10 cellular contexts compared by ENCODE assay signal in genomic region chr6:110813338-110813737, GRCh38. TPM values are rescaled to one million over a fixed set of nuclear protein-coding genes. Genes with fewer than 3 reads are reported as not detected.
A peak's percentile ranks its signal among the peaks of the same experiment; 100 is the strongest.
DNase-seq lines count a peak whose midpoint lies in the region; ATAC-seq and TF ChIP-seq lines count a peak whose summit lies in the region.
"Had no signal": no experiment of that assay in that cellular context is flagged by ENCODE, and none has a peak within 500 bp of the region (broad histone marks: within the 10 kb centered on the region; RNA-seq: fewer than 3 reads in every experiment).

No MANE protein-coding gene starts in this region.

- 77% methylated on average over 2 of the region's 2 CpGs for WGBS in right cardiac atrium
- 69% methylated on average over 2 of the region's 2 CpGs for WGBS in hepatocyte (ENCODE audit: low lambda C conversion rate, missing lambda C conversion rate)

- no peaks in the 10 kb centered on the region for H3K36me3 ChIP-seq in cardiac muscle cell
- no peaks in the 10 kb centered on the region for H3K36me3 ChIP-seq in hepatocyte (replicated peaks; ENCODE audit: insufficient read depth, low read depth)
- no peaks in the 10 kb centered on the region for H3K36me3 ChIP-seq in thoracic aorta
- H3K36me3 ChIP-seq: left lung had no signal

- H3K4me3 ChIP-seq in cardiac muscle cell (peak overlapping the region; percentile 96), right cardiac atrium (ENCODE audit: low read length) (no peak overlapping the region), hepatocyte (peak overlapping the region; percentile 65), thoracic aorta (peak overlapping the region; percentile 97)

- intact Hi-C loops in right cardiac atrium (cut with DNase I) = loop anchor here in 1 of 4 donors (10.0 kb wide), 1 partner anchor 61 kb away; the partner anchor contains the start of gene AMD1

- no peak overlapping the region for H3K27ac ChIP-seq in cardiac muscle cell
- no peak overlapping the region for H3K27ac ChIP-seq in right cardiac atrium (ENCODE audit: low read length)
- peak overlapping the region; percentile 96 for H3K27ac ChIP-seq in VCaP
- no peak overlapping the region for H3K27ac ChIP-seq in hepatocyte
- no peak overlapping the region for H3K27ac ChIP-seq in thoracic aorta

- H3K4me2 ChIP-seq in hepatocyte = peak overlapping the region; percentile 88

- H3K4me1 ChIP-seq in cardiac muscle cell (ENCODE audit: low read depth) (peaks cover 7% of the 10 kb centered on the region), right cardiac atrium (ENCODE audit: control insufficient read depth, insufficient read depth, low read length) (peaks cover 2% of the 10 kb centered on the region), hepatocyte (ENCODE audit: insufficient read depth) (peaks cover 9% of the 10 kb centered on the region), thoracic aorta (ENCODE audit: control insufficient read depth in 1 of 2, low read depth in 2 of 2) (peaks cover 11 to 16% of the 10 kb centered on the region in 2 donors)

- no peaks in the 10 kb centered on the region for H3K27me3 ChIP-seq in cardiac muscle cell
- no peaks in the 10 kb centered on the region for H3K27me3 ChIP-seq in right cardiac atrium (ENCODE audit: control insufficient read depth, insufficient read depth)
- H3K27me3 ChIP-seq in hepatocyte = no peaks in the 10 kb centered on the region
- H3K27me3 ChIP-seq in thoracic aorta (replicated peaks; ENCODE audit: insufficient read depth) = no peaks in the 10 kb centered on the region
- H3K27me3 ChIP-seq: left lung had no signal

- H3K9me2 ChIP-seq in hepatocyte (replicated peaks; ENCODE audit: insufficient read depth) = no peaks in the 10 kb centered on the region

- DNase-seq in cardiac muscle cell (ENCODE audit: low read depth in 1 of 2, low spot score in 1 of 2) = no peak
- DNase-seq in right cardiac atrium = no peak
- DNase-seq in hepatocyte (ENCODE audit: low spot score) = no peak
- DNase-seq in thoracic aorta (ENCODE audit: low spot score) = no peak
- no peak for DNase-seq in stimulated activated CD4-positive, alpha-beta T cell treated with anti-CD3 and anti-CD28 coated beads, Interleukin-2, amount 100 ng/mL, for 48 hours
- no peak for DNase-seq in stimulated activated CD4-positive, alpha-beta T cell treated with anti-CD3 and anti-CD28 coated beads, Interleukin-2, amount 100 ng/mL, for 24 hours
- DNase-seq: KG1, left lung had no signal

- no peaks in the 10 kb centered on the region for H3K9me3 ChIP-seq in cardiac muscle cell (ENCODE audit: low read depth)
- no peaks in the 10 kb centered on the region for H3K9me3 ChIP-seq in right cardiac atrium (ENCODE audit: control insufficient read depth, low read length)
- no peaks in the 10 kb centered on the region for H3K9me3 ChIP-seq in hepatocyte (ENCODE audit: low read depth)
- no peaks in the 10 kb centered on the region for H3K9me3 ChIP-seq in thoracic aorta
- H3K9me3 ChIP-seq: left lung had no signal

- TF ChIP-seq CTCF in cardiac muscle cell (IDR thresholded peaks at IDR 0.05; ENCODE audit: low read depth, low read length) = no peak
- TF ChIP-seq CTCF in VCaP (conservative IDR thresholded peaks at IDR 0.05) = no peak
- TF ChIP-seq CTCF in hepatocyte (IDR thresholded peaks at IDR 0.05; ENCODE audit: poor library complexity) = no peak
- no peak for TF ChIP-seq CTCF in thoracic aorta (IDR thresholded peaks at IDR 0.05)

- H4K20me1 ChIP-seq in hepatocyte (ENCODE audit: insufficient read depth, poor library complexity, severe bottlenecking) = peaks cover 18% of the 10 kb centered on the region

- ATAC-seq in right cardiac atrium (no peak), thoracic aorta (ENCODE audit: insufficient number of reproducible peaks, low FRiP score, low read depth) (no peak), GM21381 (IDR thresholded peaks at IDR 0.05; ENCODE audit: unreplicated experiment) (no peak)
- ATAC-seq: left lung had no signal

- no peak overlapping the region for H2AFZ ChIP-seq in hepatocyte

- peaks cover 63% of the 10 kb centered on the region for H3K79me2 ChIP-seq in hepatocyte

RNA-seq across cellular contexts. Expression of gene CDK19, which starts 1.9 kb away (rescaled TPM):
- 7.5 and 11.1 TPM in 2 replicates for total RNA-seq in cardiac muscle cell
- 5.6 and 10.2 TPM in 2 replicates for polyA plus RNA-seq in cardiac muscle cell
- total RNA-seq in right cardiac atrium = 10 to 100 TPM in 2 of 4 donors, 1 to 10 TPM in 2; 7.5 to 10.8 (median 9.9) TPM
- polyA plus RNA-seq in right cardiac atrium = 4.8 TPM
- total RNA-seq in hepatocyte = 14.3 and 18.6 TPM in 2 replicates
- polyA plus RNA-seq in hepatocyte = 3.0 and 7.3 TPM in 2 replicates
- 10 to 100 TPM in 1 of 2 donors, 1 to 10 TPM in 1; 8.7 to 14.3 TPM for total RNA-seq in thoracic aorta
